8 cellular contexts compared by ENCODE assay signal in genomic region chrX:1507511-1508463, GRCh38. TPM values are rescaled to one million over a fixed set of nuclear protein-coding genes. Genes with fewer than 3 reads are reported as not detected.
DNase-seq lines count a peak whose midpoint lies in the region; ATAC-seq, FAIRE-seq and TF ChIP-seq lines count a peak whose summit lies in the region.

No MANE protein-coding gene starts in this region.

- H3K36me3 Mint-ChIP-seq in activated naive CD8-positive, alpha-beta T cell treated with anti-CD3 and anti-CD28 coated beads, Interleukin-2, amount 50 U/mL, for 24 hours (ENCODE audit: low read depth): peaks cover 11% of the 10 kb centered on the region

- H3K4me1 Mint-ChIP-seq in activated naive CD8-positive, alpha-beta T cell treated with anti-CD3 and anti-CD28 coated beads, Interleukin-2, amount 50 U/mL, for 24 hours: peaks cover 37% of the 10 kb centered on the region

- no peaks in the 10 kb centered on the region for H3K9me3 Mint-ChIP-seq in activated naive CD8-positive, alpha-beta T cell treated with anti-CD3 and anti-CD28 coated beads, Interleukin-2, amount 50 U/mL, for 24 hours

- peak; percentile 96 for FAIRE-seq in GM12891 (lab: Jason Lieb, UNC)

- H3K4me3 Mint-ChIP-seq in activated naive CD8-positive, alpha-beta T cell treated with anti-CD3 and anti-CD28 coated beads, Interleukin-2, amount 50 U/mL, for 24 hours: peak overlapping the region; percentile 20

- H3K27ac Mint-ChIP-seq in activated naive CD8-positive, alpha-beta T cell treated with anti-CD3 and anti-CD28 coated beads, Interleukin-2, amount 50 U/mL, for 24 hours: peak overlapping the region; percentile 86

- 0 out of 2 replicates have a peak, but pooled peaks have one; percentile 13 for TF ChIP-seq POLR2A in GM12891 (IDR thresholded peaks at IDR 0.05; ENCODE audit: low read depth, low read length)

- ATAC-seq in GM21526 (IDR thresholded peaks at IDR 0.05; ENCODE audit: low FRiP score, unreplicated experiment): peak; percentile 59
- ATAC-seq in HG03575 (IDR thresholded peaks at IDR 0.05; ENCODE audit: extremely low read depth, insufficient number of reproducible peaks, low FRiP score, unreplicated experiment): peak; percentile 29
- peak; percentile 79 for ATAC-seq in activated naive CD8-positive, alpha-beta T cell treated with anti-CD3 and anti-CD28 coated beads, Interleukin-2, amount 50 U/mL, for 24 hours

- DNase-seq in GM12891 (ENCODE audit: insufficient read length, low spot score) (no peak), germinal center (ENCODE audit: low spot score) (no peak), NCI-H146 (lab: John Stamatoyannopoulos, UW) (no peak), HCEC 1CT (no peak), NCI-H2171 (lab: John Stamatoyannopoulos, UW) (no peak)
- peak; percentile 40 for DNase-seq in activated naive CD8-positive, alpha-beta T cell treated with anti-CD3 and anti-CD28 coated beads, Interleukin-2, amount 50 U/mL, for 24 hours

- no peaks in the 10 kb centered on the region for H3K27me3 Mint-ChIP-seq in activated naive CD8-positive, alpha-beta T cell treated with anti-CD3 and anti-CD28 coated beads, Interleukin-2, amount 50 U/mL, for 24 hours

TF ChIP-seq in GM12891, 5 proteins besides CTCF, POLR2A, EP300 and RAD21:
- TF ChIP-seq POLR2AphosphoS5 (IDR thresholded peaks at IDR 0.05; ENCODE audit: low read depth, low read length): no peak
- peak; percentile 84 for TF ChIP-seq POU2F2 (IDR thresholded peaks at IDR 0.05; ENCODE audit: low read depth, low read length)
- TF ChIP-seq PAX5 (IDR thresholded peaks at IDR 0.05; ENCODE audit: insufficient read depth, low read length, severe bottlenecking): no peak
- peak; percentile 31; the same call in 1 of the 2 replicates for TF ChIP-seq SPI1 (IDR thresholded peaks at IDR 0.05; ENCODE audit: low read depth, low read length)
- TF ChIP-seq TAF1 (IDR thresholded peaks at IDR 0.05; ENCODE audit: low read depth, low read length): peak; percentile 27; the same call in 1 of the 2 replicates

RNA-seq across cellular contexts. Expression of gene P2RY8, which starts 29.2 kb away (rescaled TPM):
- polyA plus RNA-seq in GM12891 (2012; ENCODE audit: low read depth, missing spikeins): 42.6 TPM

RNA-seq across cellular contexts. Expression of gene ASMTL, which starts 55.1 kb away (rescaled TPM):
- polyA plus RNA-seq in GM12891 (2012; ENCODE audit: low read depth, missing spikeins): 59.7 TPM

Comparison
In these comparisons a context has a peak if more than half of its experiments do, and no peak if none do; other contexts are left out.
1. ATAC-seq: peak in every context shown above with its lines; median percentile 79 in activated naive CD8-positive, alpha-beta T cell treated with anti-CD3 and anti-CD28 coated beads, Interleukin-2, amount 50 U/mL, for 24 hours; 59 in GM21526; 29 in HG03575.